ENCODE assay signal across 19 cellular contexts in genomic region chr5:82376833-82377232, GRCh38.
DNase-seq lines count a peak whose midpoint lies in the region; ATAC-seq, FAIRE-seq and TF ChIP-seq lines count a peak whose summit lies in the region.
"Had no signal": no experiment of that assay in that cellular context is flagged by ENCODE, and none has a peak within 500 bp of the region (broad histone marks: within the 10 kb centered on the region; RNA-seq: fewer than 3 reads in every experiment).

No MANE protein-coding gene starts in this region.

- POLR2A ChIA-PET in A549 (lab: Yijun Ruan, JAX), result no interaction called here

- H3K9me3 Mint-ChIP-seq in brain (peaks cover 3 to 18% (median 10%) of the 10 kb centered on the region in 5 experiments), nephron progenitor cell (peaks cover 53% of the 10 kb centered on the region)

- H3K4me3 Mint-ChIP-seq in brain, result no peak overlapping the region
- H3K4me3 Mint-ChIP-seq in nephron progenitor cell, result no peak overlapping the region
- H3K4me3 Mint-ChIP-seq: CD4-positive, alpha-beta memory T cell; HFFc6 had no signal

- no peak for FAIRE-seq in A549 (lab: Jason Lieb, UNC)
- FAIRE-seq: G401.6, GM12892, H54 had no signal

- H3K27ac Mint-ChIP-seq in brain (peak overlapping the region in 4 of 5 experiments; percentile 3 to 58 (median 36)), nephron progenitor cell (no peak overlapping the region)
- H3K27ac Mint-ChIP-seq: HFFc6 had no signal

- no peak overlapping the region for H3K4me3 ChIP-seq in A549
- H3K4me3 ChIP-seq: HAP-1 had no signal

- no peak for TF ChIP-seq CTCF in A549 (IDR thresholded peaks at IDR 0.05)
- TF ChIP-seq CTCF in brain (conservative IDR thresholded peaks at IDR 0.05), result no peak
- TF ChIP-seq CTCF in nephron progenitor cell (IDR thresholded peaks at IDR 0.05), result no peak

- no peaks in the 10 kb centered on the region for H3K27me3 Mint-ChIP-seq in brain
- peaks cover 9% of the 10 kb centered on the region for H3K27me3 Mint-ChIP-seq in nephron progenitor cell (ENCODE audit: low read depth, poor library complexity)

- DNase-seq in A549 (ENCODE audit: low read depth in 1 of 2, low spot score in 1 of 2) (no peak), NCI-H69 (lab: John Stamatoyannopoulos, UW) (peak; percentile 40), G401 (ENCODE audit: low spot score) (no peak), nephron progenitor cell (no peak)
- DNase-seq: 8988T; C1 segment of cervical spinal cord; Calu3; CD4-positive, alpha-beta memory T cell; COR-L47; DMS53; DMS79 treated with DMSO at 0.1 percent for 48 hours; GOT3; HFFc6 had no signal

- H3K4me2 ChIP-seq in A549, result no peak overlapping the region

- ATAC-seq in A549 (no peak), HG03457 (IDR thresholded peaks at IDR 0.05; ENCODE audit: unreplicated experiment) (no peak)

- no peak for TF ChIP-seq EP300 in A549 (IDR thresholded peaks at IDR 0.05)

- no peak overlapping the region for H3K27ac ChIP-seq in A549

- no peak for TF ChIP-seq POLR2A in A549 (IDR thresholded peaks at IDR 0.05; ENCODE audit: low read length)

- H3K4me1 ChIP-seq in A549, result no peaks in the 10 kb centered on the region
- H3K4me1 ChIP-seq: HAP-1 had no signal

- H3K36me3 Mint-ChIP-seq in brain, result peaks cover 6% of the 10 kb centered on the region
- H3K36me3 Mint-ChIP-seq in nephron progenitor cell (ENCODE audit: low read depth), result peaks cover 30% of the 10 kb centered on the region
- H3K36me3 Mint-ChIP-seq: CD4-positive, alpha-beta memory T cell had no signal

- H3K9me3 ChIP-seq in A549, result 0 out of 3 replicates have a peak, but pooled peaks cover 7% of the 10 kb centered on the region
- H3K9me3 ChIP-seq: HAP-1 had no signal

- H3K4me1 Mint-ChIP-seq in brain (peaks cover 14% of the 10 kb centered on the region), nephron progenitor cell (peaks cover 26% of the 10 kb centered on the region)

- CTCF ChIA-PET in A549 (lab: Yijun Ruan, JAX), result interaction anchor here (0.6 to 2.3 kb wide), 3 partner anchors 8 to 1213 kb away, joined by 4 to 6 read pairs (median 5); no protein-coding TSS in a partner anchor

- no peak for TF ChIP-seq RAD21 in A549 (conservative IDR thresholded peaks at IDR 0.05 in 1 of 2, IDR thresholded peaks at IDR 0.05 in 1 of 2)

- WGBS in A549 (ENCODE audit: missing lambda C conversion rate), result 82% methylated on average over 4 of the region's 4 CpGs

- in situ Hi-C loops in G401 (cut with HindIII; ENCODE audit: low sequenced_read_pairs), result no loop called here

TF ChIP-seq in A549, 52 proteins besides CTCF, POLR2A, EP300 and RAD21:
- peak; percentile 64 for TF ChIP-seq MAFK (IDR thresholded peaks at IDR 0.05; ENCODE audit: partially characterized antibody)
- no peak for TF ChIP-seq ZNF302 (CRISPR knock-in tag; IDR thresholded peaks at IDR 0.05)
TF ChIP-seq in A549: peak in this region for 1.
